Comparison of ENCODE assay signal across 8 cellular contexts in the genomic region with DNA sequence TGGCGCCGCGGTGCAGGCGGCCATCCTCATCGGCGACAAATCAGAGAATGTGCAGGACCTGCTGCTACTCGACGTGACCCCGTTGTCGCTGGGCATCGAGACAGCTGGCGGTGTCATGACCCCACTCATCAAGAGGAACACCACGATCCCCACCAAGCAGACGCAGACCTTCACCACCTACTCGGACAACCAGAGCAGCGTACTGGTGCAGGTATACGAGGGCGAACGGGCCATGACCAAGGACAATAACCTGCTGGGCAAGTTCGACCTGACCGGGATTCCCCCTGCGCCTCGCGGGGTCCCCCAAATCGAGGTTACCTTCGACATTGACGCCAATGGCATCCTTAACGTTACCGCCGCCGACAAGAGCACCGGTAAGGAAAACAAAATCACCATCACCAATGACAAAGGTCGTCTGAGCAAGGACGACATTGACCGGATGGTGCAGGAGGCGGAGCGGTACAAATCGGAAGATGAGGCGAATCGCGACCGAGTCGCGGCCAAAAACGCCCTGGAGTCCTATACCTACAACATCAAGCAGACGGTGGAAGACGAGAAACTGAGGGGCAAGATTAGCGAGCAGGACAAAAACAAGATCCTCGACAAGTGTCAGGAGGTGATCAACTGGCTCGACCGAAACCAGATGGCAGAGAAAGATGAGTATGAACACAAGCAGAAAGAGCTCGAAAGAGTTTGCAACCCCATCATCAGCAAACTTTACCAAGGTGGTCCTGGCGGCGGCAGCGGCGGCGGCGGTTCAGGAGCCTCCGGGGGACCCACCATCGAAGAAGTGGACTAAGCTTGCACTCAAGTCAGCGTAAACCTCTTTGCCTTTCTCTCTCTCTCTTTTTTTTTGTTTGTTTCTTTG. TPM values are rescaled to one million over a fixed set of nuclear protein-coding genes. Genes with fewer than 3 reads are reported as not detected.
DNase-seq lines count a peak whose midpoint lies in the region; ATAC-seq and TF ChIP-seq lines count a peak whose summit lies in the region.
"Had no signal": no experiment of that assay in that cellular context is flagged by ENCODE, and none has a peak within 500 bp of the region (broad histone marks: within the 10 kb centered on the region; RNA-seq: fewer than 3 reads in every experiment).

No MANE protein-coding gene starts in this region.

- POLR2A ChIA-PET in IMR-90 (lab: Charles Lee; ENCODE audit: unreplicated experiment) = interaction anchor here (0.7 to 0.9 kb wide), 2 partner anchors 87 kb away, joined by 3 to 4 read pairs; no protein-coding TSS in a partner anchor

- H3K27ac ChIP-seq in IMR-90 (ENCODE audit: insufficient read depth, low read length) = peak overlapping the region; percentile 25
- no peak overlapping the region for H3K27ac ChIP-seq in stomach smooth muscle (ENCODE audit: low read length)

- H3K4me3 ChIP-seq in IMR-90 (ENCODE audit: insufficient read depth, low read depth, low read length) (peak overlapping the region; percentile 67), kidney epithelial cell (ENCODE audit: low read depth, low read length) (peak overlapping the region; percentile 50), stomach smooth muscle (ENCODE audit: low read length in 2 of 2) (peak overlapping the region; percentile 81)

- no peak overlapping the region for H3K27ac Mint-ChIP-seq in activated naive CD8-positive, alpha-beta T cell treated with anti-CD3 and anti-CD28 coated beads, Interleukin-2, amount 50 U/mL, for 24 hours

- no peak for DNase-seq in IMR-90
- DNase-seq in activated naive CD8-positive, alpha-beta T cell treated with anti-CD3 and anti-CD28 coated beads, Interleukin-2, amount 50 U/mL, for 24 hours = no peak
- DNase-seq in kidney epithelial cell (ENCODE audit: low read depth) = no peak
- no peak for DNase-seq in NCI-H2196 (lab: John Stamatoyannopoulos, UW; ENCODE audit: unreplicated experiment)
- DNase-seq in stimulated activated CD4-positive, alpha-beta T cell treated with anti-CD3 and anti-CD28 coated beads, Interleukin-4, amount 100 ng/mL, for 4 hours = no peak
- no peak for DNase-seq in stimulated activated CD4-positive, alpha-beta T cell treated with anti-CD3 and anti-CD28 coated beads, Interleukin-15, amount 100 ng/mL, for 24 hours
- DNase-seq: NCI-H1048 had no signal

- H3K9me3 ChIP-seq in IMR-90 (ENCODE audit: control insufficient read depth, insufficient read depth, low read length) (peaks cover 11% of the 10 kb centered on the region), stomach smooth muscle (ENCODE audit: control insufficient read depth in 2 of 2, low read length in 2 of 2) (no peaks in the 10 kb centered on the region)

- peak overlapping the region; percentile 65 for H3K4me3 Mint-ChIP-seq in activated naive CD8-positive, alpha-beta T cell treated with anti-CD3 and anti-CD28 coated beads, Interleukin-2, amount 50 U/mL, for 24 hours

- H3K4me2 ChIP-seq in IMR-90 (ENCODE audit: low read depth, low read length) = peak overlapping the region; percentile 70

- H3K4ac ChIP-seq in IMR-90 (ENCODE audit: low read depth, low read length) = peak overlapping the region; percentile 55

- H3K4me1 ChIP-seq in IMR-90 (ENCODE audit: control insufficient read depth, insufficient read depth, low read length) (no peaks in the 10 kb centered on the region; the same call in 1 of the 2 replicates), stomach smooth muscle (ENCODE audit: control insufficient read depth, insufficient read depth, low read length) (peaks cover 18% of the 10 kb centered on the region)

- peak overlapping the region; percentile 31 for H4K5ac ChIP-seq in IMR-90 (ENCODE audit: low read depth, low read length)

- peaks cover 12% of the 10 kb centered on the region; the same call in 1 of the 2 replicates for H3K9me1 ChIP-seq in IMR-90 (ENCODE audit: insufficient read depth, low read length)

- H3K79me1 ChIP-seq in IMR-90 (ENCODE audit: low read depth in 1 of 2, low read length in 2 of 2) = peaks cover 15 to 27% of the 10 kb centered on the region in 2 experiments; a peak in 3 of 4 replicates

- H3K27me3 Mint-ChIP-seq in activated naive CD8-positive, alpha-beta T cell treated with anti-CD3 and anti-CD28 coated beads, Interleukin-2, amount 50 U/mL, for 24 hours = peaks cover 31% of the 10 kb centered on the region

- WGBS in IMR-90 (ENCODE audit: extremely low coverage in 2 of 2, insufficient read length in 1 of 2), 2 experiments = 12% methylated on average over 7 of the region's 61 CpGs; no CpG with 5 or more reads in 1 of the 2 experiments

- TF ChIP-seq RAD21 in IMR-90 (IDR thresholded peaks at IDR 0.05; ENCODE audit: low read length) = no peak

- H3K36me3 ChIP-seq in IMR-90 (ENCODE audit: control insufficient read depth, insufficient read depth, low read length) (no peaks in the 10 kb centered on the region; the same call in 1 of the 2 replicates), kidney epithelial cell (ENCODE audit: control insufficient read depth, insufficient read depth, low read length) (no peaks in the 10 kb centered on the region), stomach smooth muscle (ENCODE audit: control insufficient read depth in 2 of 2, insufficient read depth in 2 of 2, low read length in 2 of 2) (no peaks in the 10 kb centered on the region)

- H4K91ac ChIP-seq in IMR-90 (ENCODE audit: insufficient read depth, low read depth, low read length) = peak overlapping the region; percentile 41

- peak overlapping the region; percentile 41; the same call in 1 of the 2 replicates for H2BK20ac ChIP-seq in IMR-90 (ENCODE audit: low read depth, low read length)

- TF ChIP-seq POLR2A in IMR-90 (IDR thresholded peaks at IDR 0.05; ENCODE audit: low read depth, low read length) = no peak

- H3K18ac ChIP-seq in IMR-90 (ENCODE audit: low read depth, low read length) = peak overlapping the region; percentile 59; the same call in 1 of the 2 replicates

- H2BK120ac ChIP-seq in IMR-90 (ENCODE audit: low read depth, low read length) = peak overlapping the region; percentile 58

- H3K9ac ChIP-seq in IMR-90 (ENCODE audit: low read depth, low read length) (peak overlapping the region; percentile 80), stomach smooth muscle (ENCODE audit: low read length in 2 of 2) (peak overlapping the region in 1 of 2 donors; percentile 53)

- intact Hi-C loops in IMR-90 (cut with micrococcal nuclease) = loop anchor here (2.0 to 5.0 kb wide), 3 partner anchors 70 to 103 kb away; no protein-coding TSS in a partner anchor

- H4K20me1 ChIP-seq in IMR-90 (ENCODE audit: insufficient read depth, low read length) = no peaks in the 10 kb centered on the region

- peak overlapping the region; percentile 60 for H2AK9ac ChIP-seq in IMR-90 (replicated peaks; ENCODE audit: low read depth, low read length, poor library complexity)

- H2AK5ac ChIP-seq in IMR-90 (ENCODE audit: low read depth, low read length) = peak overlapping the region; percentile 52

- no peak for TF ChIP-seq CTCF in IMR-90 (conservative IDR thresholded peaks at IDR 0.05; ENCODE audit: low read depth, low read length)
- no peak for TF ChIP-seq CTCF in kidney epithelial cell (IDR thresholded peaks at IDR 0.05; ENCODE audit: insufficient read depth, low read length, poor library complexity, severe bottlenecking)

- ATAC-seq in IMR-90 (ENCODE audit: low read depth) = no peak
- ATAC-seq in activated naive CD8-positive, alpha-beta T cell treated with anti-CD3 and anti-CD28 coated beads, Interleukin-2, amount 50 U/mL, for 24 hours = no peak

- dilution Hi-C loops in IMR-90 (cut with HindIII; ENCODE audit: low sequenced_read_pairs, unreplicated experiment) = no loop called here

- CTCF ChIA-PET in IMR-90 (lab: Yijun Ruan, JAX) = no interaction called here

- H2AFZ ChIP-seq in IMR-90 (replicated peaks; ENCODE audit: low read length, poor library complexity) = peak overlapping the region; percentile 91

- H3K36me3 Mint-ChIP-seq in activated naive CD8-positive, alpha-beta T cell treated with anti-CD3 and anti-CD28 coated beads, Interleukin-2, amount 50 U/mL, for 24 hours (ENCODE audit: low read depth) = peaks cover 10% of the 10 kb centered on the region

- H3K9me3 Mint-ChIP-seq in activated naive CD8-positive, alpha-beta T cell treated with anti-CD3 and anti-CD28 coated beads, Interleukin-2, amount 50 U/mL, for 24 hours = no peaks in the 10 kb centered on the region

- H3K27me3 ChIP-seq in IMR-90 (ENCODE audit: control insufficient read depth, insufficient read depth, low read length) = no peaks in the 10 kb centered on the region
- H3K27me3 ChIP-seq in kidney epithelial cell (ENCODE audit: control insufficient read depth, insufficient read depth, low read length) = peaks cover 19% of the 10 kb centered on the region
- no peaks in the 10 kb centered on the region for H3K27me3 ChIP-seq in stomach smooth muscle (ENCODE audit: control insufficient read depth in 1 of 2, insufficient read depth in 2 of 2, low read length in 2 of 2)

- peak overlapping the region; percentile 94 for H3K23ac ChIP-seq in IMR-90 (ENCODE audit: low read depth, low read length)

- peaks cover 33% of the 10 kb centered on the region for H3K4me1 Mint-ChIP-seq in activated naive CD8-positive, alpha-beta T cell treated with anti-CD3 and anti-CD28 coated beads, Interleukin-2, amount 50 U/mL, for 24 hours

- peak overlapping the region in 1 of 2 experiments; percentile 59; a peak in 3 of 4 replicates for H4K8ac ChIP-seq in IMR-90 (ENCODE audit: low read depth in 2 of 2, low read length in 2 of 2)

- no peak overlapping the region for H2BK5ac ChIP-seq in IMR-90 (ENCODE audit: low read depth, low read length, poor library complexity, severe bottlenecking)

- TSS peak; percentile 75 for BruUV-seq in IMR-90 (replicated peaks; lab: Mats Ljungman, UMichigan)

- H3K14ac ChIP-seq in IMR-90 (replicated peaks; ENCODE audit: low read depth, low read length) = peak overlapping the region; percentile 82

- in situ Hi-C loops in IMR-90 (cut with MboI; ENCODE audit: low sequenced_read_pairs) = loop anchor here (5.0 to 25.0 kb wide), 2 partner anchors 90 to 370 kb away; a partner anchor contains a TSS

- peak overlapping the region; percentile 13 for H3K56ac ChIP-seq in IMR-90 (ENCODE audit: extremely low read depth, insufficient read depth, low read length)

- H2BK15ac ChIP-seq in IMR-90 (ENCODE audit: low read depth, low read length) = peak overlapping the region; percentile 61; the same call in 2 of the 3 replicates

RNA-seq across cellular contexts. Expression of a gene that starts 1.7 kb away (rescaled TPM):
- total RNA-seq in IMR-90 (2012; rRNA removed) (18.9 and 19.7 TPM in 2 replicates), kidney epithelial cell (12.0 and 14.2 TPM in 2 replicates)
- polyA plus RNA-seq in IMR-90 (2012; rRNA removed) = 18.4 and 20.0 TPM in 2 replicates
- 7.7 and 22.7 TPM in 2 replicates for polyA plus RNA-seq in IMR-90 (2012; cell fraction: cytosol; rRNA removed)
- 11.5 and 11.7 TPM in 2 replicates for polyA plus RNA-seq in IMR-90 (2012; cell fraction: nucleus; rRNA removed; ENCODE audit: low replicate concordance)

RNA-seq across cellular contexts. Expression of a gene that starts 7.6 kb away (rescaled TPM):
- 0.28 and 0.54 TPM in 2 replicates for total RNA-seq in IMR-90 (2012; rRNA removed)
- 0.15 and 0.19 TPM in 2 replicates for polyA plus RNA-seq in IMR-90 (2012; rRNA removed)
- 0.08 TPM in 1 of 2 replicates, not detected in the other for polyA plus RNA-seq in IMR-90 (2012; cell fraction: cytosol; rRNA removed)
- 0.65 TPM in 1 of 2 replicates, not detected in the other for polyA plus RNA-seq in IMR-90 (2012; cell fraction: nucleus; rRNA removed; ENCODE audit: low replicate concordance)
- total RNA-seq in kidney epithelial cell = 0.75 and 1.2 TPM in 2 replicates

RNA-seq across cellular contexts. Expression of a gene that starts 37.6 kb away (rescaled TPM):
- total RNA-seq in IMR-90 (2012; rRNA removed) = 37.3 and 63.0 TPM in 2 replicates
- polyA plus RNA-seq in IMR-90 (2012; rRNA removed) = 13.6 and 19.0 TPM in 2 replicates
- polyA plus RNA-seq in IMR-90 (2012; cell fraction: cytosol; rRNA removed) = 2.8 and 3.1 TPM in 2 replicates
- 4.5 and 27.9 TPM in 2 replicates for polyA plus RNA-seq in IMR-90 (2012; cell fraction: nucleus; rRNA removed; ENCODE audit: low replicate concordance)
- 44.1 and 46.3 TPM in 2 replicates for total RNA-seq in kidney epithelial cell

RNA-seq across cellular contexts. Expression of a gene that starts 38.6 kb away (rescaled TPM):
- total RNA-seq in IMR-90 (2012; rRNA removed) (4.2 and 6.6 TPM in 2 replicates), kidney epithelial cell (7.4 and 10.1 TPM in 2 replicates)
- 4.2 and 4.4 TPM in 2 replicates for polyA plus RNA-seq in IMR-90 (2012; rRNA removed)
- 0.94 and 1.2 TPM in 2 replicates for polyA plus RNA-seq in IMR-90 (2012; cell fraction: cytosol; rRNA removed)
- 5.3 and 16.5 TPM in 2 replicates for polyA plus RNA-seq in IMR-90 (2012; cell fraction: nucleus; rRNA removed; ENCODE audit: low replicate concordance)
